ENCODE assay signal across 8 cellular contexts in genomic region chr5:157744055-157745011, GRCh38. TPM values are rescaled to one million over a fixed set of nuclear protein-coding genes. Genes with fewer than 3 reads are reported as not detected.
DNase-seq lines count a peak whose midpoint lies in the region; ATAC-seq and TF ChIP-seq lines count a peak whose summit lies in the region.

No MANE protein-coding gene starts in this region.

- H3K4me2 ChIP-seq in BLaER1 treated with 17β-estradiol and CSF1 and Interleukin-3, amounts not matched to agents 10 nM and 100 nM = peak overlapping the region; percentile 80 to 98 (median 95)

- TF ChIP-seq CTCF in WERI-Rb-1 (IDR thresholded peaks at IDR 0.05; ENCODE audit: low read depth, low read length) = no peak

- H4K20me1 ChIP-seq in BLaER1 treated with 17β-estradiol and CSF1 and Interleukin-3, amounts not matched to agents 10 nM and 100 nM = no peaks in the 10 kb centered on the region

- DNase-seq in GM19238 (ENCODE audit: insufficient read length, low spot score) (peak; percentile 35), WERI-Rb-1 (peak; percentile 30), NCI-H510A treated with DMSO at 0.1 percent for 48 hours (lab: John Stamatoyannopoulos, UW) (no peak), hippocampal formation (lab: John Stamatoyannopoulos, UW) (no peak)
- peak in 4 of 10 donors; percentile 14 to 22 (median 16) for DNase-seq in naive thymus-derived CD8-positive, alpha-beta T cell

- no peaks in the 10 kb centered on the region for H3K9me3 ChIP-seq in BLaER1 treated with 17β-estradiol and CSF1 and Interleukin-3, amounts not matched to agents 10 nM and 100 nM (replicated peaks in 1 of 11)
- H3K9me3 ChIP-seq in WERI-Rb-1 (ENCODE audit: severe bottlenecking) = no peaks in the 10 kb centered on the region
- H3K9me3 ChIP-seq in esophagus (ENCODE audit: control insufficient read depth in 2 of 2, insufficient read depth in 1 of 2, low read depth in 1 of 2, low read length in 1 of 2) = no peaks in the 10 kb centered on the region

- H3K4me3 Mint-ChIP-seq in naive thymus-derived CD8-positive, alpha-beta T cell = peak overlapping the region; percentile 74 to 98 (median 92)

- ATAC-seq in HG03442 (IDR thresholded peaks at IDR 0.05; ENCODE audit: unreplicated experiment) = peak; percentile 18
- ATAC-seq in naive thymus-derived CD8-positive, alpha-beta T cell = peak in 1 of 2 donors; percentile 2

- WGBS in esophagus, 2 donors = 4 to 5% methylated on average over 55 of the region's 55 CpGs

- H3K36me3 ChIP-seq in BLaER1 treated with 17β-estradiol and CSF1 and Interleukin-3, amounts not matched to agents 10 nM and 100 nM = peaks cover 0 to 11% (median 5%) of the 10 kb centered on the region in 11 experiments; a peak in 13 of 22 replicates
- H3K36me3 ChIP-seq in WERI-Rb-1 (peaks cover 3% of the 10 kb centered on the region; the same call in 1 of the 2 replicates), esophagus (ENCODE audit: control insufficient read depth in 2 of 2, insufficient read depth in 2 of 2, low read length in 1 of 2) (peaks cover 1 to 4% of the 10 kb centered on the region in 2 donors)

- peak overlapping the region; percentile 72 to 90 (median 84) for H3K27ac ChIP-seq in BLaER1 treated with 17β-estradiol and CSF1 and Interleukin-3, amounts not matched to agents 10 nM and 100 nM
- H3K27ac ChIP-seq in WERI-Rb-1 (peak overlapping the region; percentile 65), esophagus (ENCODE audit: low read depth in 2 of 2, low read length in 1 of 2) (peak overlapping the region in 1 of 2 donors; percentile 75)

- peak overlapping the region; percentile 72 to 95 (median 86) for H3K27ac Mint-ChIP-seq in naive thymus-derived CD8-positive, alpha-beta T cell

- peaks cover 0 to 21% (median 13%) of the 10 kb centered on the region in 10 experiments; a peak in 16 of 20 replicates for H3K4me1 ChIP-seq in BLaER1 treated with 17β-estradiol and CSF1 and Interleukin-3, amounts not matched to agents 10 nM and 100 nM
- H3K4me1 ChIP-seq in esophagus (ENCODE audit: control insufficient read depth in 2 of 2, insufficient read depth in 2 of 2, low read length in 1 of 2) = peaks cover 0 to 7% of the 10 kb centered on the region in 2 donors

- peaks cover 12 to 25% (median 20%) of the 10 kb centered on the region in 4 donors for H3K4me1 Mint-ChIP-seq in naive thymus-derived CD8-positive, alpha-beta T cell

- H3K27me3 Mint-ChIP-seq in naive thymus-derived CD8-positive, alpha-beta T cell = no peaks in the 10 kb centered on the region

- peak overlapping the region; percentile 81 to 96 (median 90) for H3K4me3 ChIP-seq in BLaER1 treated with 17β-estradiol and CSF1 and Interleukin-3, amounts not matched to agents 10 nM and 100 nM
- H3K4me3 ChIP-seq in WERI-Rb-1 (ENCODE audit: low read depth, low read length) (peak overlapping the region; percentile 64), esophagus (ENCODE audit: low read depth in 1 of 2, low read length in 2 of 2) (peak overlapping the region; percentile 74 to 82)

- POLR2A ChIA-PET in naive thymus-derived CD8-positive, alpha-beta T cell (lab: Charles Lee) = interaction anchor here (1.0 to 2.4 kb wide), 6 partner anchors 9 to 416 kb away, joined by 3 to 15 read pairs (median 6); partner anchors contain the start of genes CLINT1, SOX30 and THG1L

- H3K9me3 Mint-ChIP-seq in naive thymus-derived CD8-positive, alpha-beta T cell = no peaks in the 10 kb centered on the region

- peaks cover 0 to 7% (median 0%) of the 10 kb centered on the region in 3 donors for H3K36me3 Mint-ChIP-seq in naive thymus-derived CD8-positive, alpha-beta T cell

- H3K9ac ChIP-seq in BLaER1 treated with 17β-estradiol and CSF1 and Interleukin-3, amounts not matched to agents 10 nM and 100 nM = peak overlapping the region; percentile 89 to 93 (median 90)

- H3K27me3 ChIP-seq in BLaER1 treated with 17β-estradiol and CSF1 and Interleukin-3, amounts not matched to agents 10 nM and 100 nM = peaks cover 0 to 12% (median 8%) of the 10 kb centered on the region in 11 experiments; a peak in 9 of 22 replicates
- H3K27me3 ChIP-seq in WERI-Rb-1 (ENCODE audit: insufficient read depth, low read depth, severe bottlenecking) (no peaks in the 10 kb centered on the region), esophagus (ENCODE audit: control insufficient read depth in 1 of 2, insufficient read depth in 2 of 2, low read length in 2 of 2) (no peaks in the 10 kb centered on the region)

RNA-seq across cellular contexts. Expression of gene LSM11, which starts 0.8 kb away (rescaled TPM):
- 1 to 10 TPM in 1 of 2 donors, under 1 TPM in 1; 0.94 to 1.3 TPM for polyA plus RNA-seq in esophagus
- total RNA-seq in naive thymus-derived CD8-positive, alpha-beta T cell = 1 to 10 TPM; 5.1 to 5.2 TPM
- polyA plus RNA-seq in naive thymus-derived CD8-positive, alpha-beta T cell = under 1 TPM; 0.36 to 0.64 (median 0.42) TPM

RNA-seq across cellular contexts. Expression of gene THG1L, which starts 13.1 kb away (rescaled TPM):
- polyA plus RNA-seq in esophagus = 10 to 100 TPM in 1 of 2 donors, 1 to 10 TPM in 1; 7.9 to 13.0 TPM
- 10 to 100 TPM; 13.4 TPM for total RNA-seq in naive thymus-derived CD8-positive, alpha-beta T cell
- 1 to 10 TPM; 6.3 to 9.0 (median 8.0) TPM for polyA plus RNA-seq in naive thymus-derived CD8-positive, alpha-beta T cell

Comparison
In these comparisons a context has a peak if more than half of its experiments do, and no peak if none do; other contexts are left out.
1. DNase-seq: peak in GM19238 (single experiment) and WERI-Rb-1 (single experiment); none in NCI-H510A treated with DMSO at 0.1 percent for 48 hours (single experiment) and hippocampal formation (0 of 2).
2. Peak in every context shown above with its lines, with median percentiles within 50 percentile points of each other: H3K4me3 ChIP-seq.